In genomic region chr7:212754-213153, GRCh38 we compare ENCODE assay signal across 25 cellular contexts. TPM values are rescaled to one million over a fixed set of nuclear protein-coding genes. Genes with fewer than 3 reads are reported as not detected.
"Had no signal": no experiment of that assay in that cellular context is flagged by ENCODE, and none has a peak within 500 bp of the region (broad histone marks: within the 10 kb centered on the region; RNA-seq: fewer than 3 reads in every experiment).

No MANE protein-coding gene starts in this region.

- H2AFZ ChIP-seq: neural progenitor cell had no signal

- H3K4me3 Mint-ChIP-seq: naive B cell; naive thymus-derived CD8-positive, alpha-beta T cell; natural killer cell treated with Interleukin-12 subunit alpha and Interleukin-12 subunit beta and Interleukin-15 and Interleukin-18, amount 100 ng/mL, for 72 hours; neural progenitor cell; stimulated activated effector memory CD8-positive, alpha-beta T cell treated with anti-CD3 and anti-CD28 coated beads, Interleukin-12 subunit alpha, Interleukin-12 subunit beta, amount 100 ng/mL, for 72 hours; stimulated activated naive B cell treated with anti-CD40 and anti-IgM and Interleukin-4, amounts not matched to agents 10 μg/mL and 1 μg/mL and 100 μg/mL, for 72 hours; stimulated activated naive CD8-positive, alpha-beta T cell treated with anti-CD3 and anti-CD28 coated beads, Interleukin-15, Interleukin-2, amounts not matched to agents 100 ng/mL and 50 ng/mL, for 24 hours had no signal

- H3K4me3 ChIP-seq: neural progenitor cell, pancreas, prostate gland, right lobe of liver, sigmoid colon, stomach, thoracic aorta, thyroid gland, tibial nerve, upper lobe of left lung, uterus had no signal

- H3K27ac Mint-ChIP-seq: naive B cell; naive thymus-derived CD8-positive, alpha-beta T cell; natural killer cell treated with Interleukin-12 subunit alpha and Interleukin-12 subunit beta and Interleukin-15 and Interleukin-18, amount 100 ng/mL, for 72 hours; neural progenitor cell; stimulated activated effector memory CD8-positive, alpha-beta T cell treated with anti-CD3 and anti-CD28 coated beads, Interleukin-12 subunit alpha, Interleukin-12 subunit beta, amount 100 ng/mL, for 72 hours; stimulated activated naive B cell treated with anti-CD40 and anti-IgM and Interleukin-4, amounts not matched to agents 10 μg/mL and 1 μg/mL and 100 μg/mL, for 72 hours; stimulated activated naive CD8-positive, alpha-beta T cell treated with anti-CD3 and anti-CD28 coated beads, Interleukin-15, Interleukin-2, amounts not matched to agents 100 ng/mL and 50 ng/mL, for 24 hours had no signal

- DNase-seq: naive B cell; naive thymus-derived CD8-positive, alpha-beta T cell; occipital lobe; pancreas; right lobe of liver; sigmoid colon; small intestine; stimulated activated CD4-positive, alpha-beta T cell treated with anti-CD3 and anti-CD28 coated beads, Interleukin-15, amount 100 ng/mL, for 24 hours; stimulated activated CD4-positive, alpha-beta T cell treated with anti-CD3 and anti-CD28 coated beads, Interleukin-2, amount 100 ng/mL, for 24 hours; stimulated activated CD4-positive, alpha-beta T cell treated with anti-CD3 and anti-CD28 coated beads, Interleukin-2, amount 100 ng/mL, for 48 hours; stimulated activated CD4-positive, alpha-beta T cell treated with anti-CD3 and anti-CD28 coated beads, Interleukin-4, amount 100 ng/mL, for 24 hours; stimulated activated naive B cell treated with anti-CD40 and anti-IgM and Interleukin-4, amounts not matched to agents 10 μg/mL and 1 μg/mL and 100 μg/mL, for 72 hours; stimulated activated naive CD4-positive, alpha-beta T cell treated with Interleukin-2 at 50 U/mL for 16 hours; stomach; thyroid gland; trophoblast cell; uterus had no signal

- H3K4me1 ChIP-seq: neural progenitor cell, pancreas, thyroid gland, uterus had no signal

- H3K27me3 Mint-ChIP-seq: naive B cell; natural killer cell treated with Interleukin-12 subunit alpha and Interleukin-12 subunit beta and Interleukin-15 and Interleukin-18, amount 100 ng/mL, for 72 hours; stimulated activated naive B cell treated with anti-CD40 and anti-IgM and Interleukin-4, amounts not matched to agents 10 μg/mL and 1 μg/mL and 100 μg/mL, for 72 hours; stimulated activated naive CD8-positive, alpha-beta T cell treated with anti-CD3 and anti-CD28 coated beads, Interleukin-15, Interleukin-2, amounts not matched to agents 100 ng/mL and 50 ng/mL, for 24 hours had no signal

- H3K27ac ChIP-seq: neural progenitor cell, pancreas, prostate gland, sigmoid colon, stomach, thoracic aorta, thyroid gland, tibial nerve, upper lobe of left lung, uterus had no signal

- H3K36me3 Mint-ChIP-seq: naive B cell; naive thymus-derived CD8-positive, alpha-beta T cell; natural killer cell treated with Interleukin-12 subunit alpha and Interleukin-12 subunit beta and Interleukin-15 and Interleukin-18, amount 100 ng/mL, for 72 hours; stimulated activated effector memory CD8-positive, alpha-beta T cell treated with anti-CD3 and anti-CD28 coated beads, Interleukin-12 subunit alpha, Interleukin-12 subunit beta, amount 100 ng/mL, for 72 hours; stimulated activated naive B cell treated with anti-CD40 and anti-IgM and Interleukin-4, amounts not matched to agents 10 μg/mL and 1 μg/mL and 100 μg/mL, for 72 hours had no signal

- H3K27me3 ChIP-seq: neural progenitor cell, pancreas, right lobe of liver, sigmoid colon, stomach, thyroid gland, tibial nerve, upper lobe of left lung, uterus had no signal

- H3K4me1 Mint-ChIP-seq: naive B cell; naive thymus-derived CD8-positive, alpha-beta T cell; stimulated activated effector memory CD8-positive, alpha-beta T cell treated with anti-CD3 and anti-CD28 coated beads, Interleukin-12 subunit alpha, Interleukin-12 subunit beta, amount 100 ng/mL, for 72 hours; stimulated activated naive B cell treated with anti-CD40 and anti-IgM and Interleukin-4, amounts not matched to agents 10 μg/mL and 1 μg/mL and 100 μg/mL, for 72 hours had no signal

- H3K9me3 ChIP-seq: pancreas, prostate gland, right lobe of liver, sigmoid colon, stomach, thoracic aorta, thyroid gland, tibial nerve, upper lobe of left lung, uterus had no signal

- H3K4me2 ChIP-seq: neural progenitor cell had no signal

- H3K9me3 Mint-ChIP-seq: naive thymus-derived CD8-positive, alpha-beta T cell; natural killer cell treated with Interleukin-12 subunit alpha and Interleukin-12 subunit beta and Interleukin-15 and Interleukin-18, amount 100 ng/mL, for 72 hours; stimulated activated effector memory CD8-positive, alpha-beta T cell treated with anti-CD3 and anti-CD28 coated beads, Interleukin-12 subunit alpha, Interleukin-12 subunit beta, amount 100 ng/mL, for 72 hours; stimulated activated naive B cell treated with anti-CD40 and anti-IgM and Interleukin-4, amounts not matched to agents 10 μg/mL and 1 μg/mL and 100 μg/mL, for 72 hours; stimulated activated naive CD8-positive, alpha-beta T cell treated with anti-CD3 and anti-CD28 coated beads, Interleukin-15, Interleukin-2, amounts not matched to agents 100 ng/mL and 50 ng/mL, for 24 hours had no signal

- H3K36me3 ChIP-seq: neural progenitor cell, prostate gland, uterus had no signal

- H3K9ac ChIP-seq: neural progenitor cell had no signal

RNA-seq across cellular contexts. Expression of gene FAM20C, which starts 20.4 kb away (rescaled TPM):
- polyA plus RNA-seq: naive thymus-derived CD8-positive, alpha-beta T cell had no signal
